In the genomic region with DNA sequence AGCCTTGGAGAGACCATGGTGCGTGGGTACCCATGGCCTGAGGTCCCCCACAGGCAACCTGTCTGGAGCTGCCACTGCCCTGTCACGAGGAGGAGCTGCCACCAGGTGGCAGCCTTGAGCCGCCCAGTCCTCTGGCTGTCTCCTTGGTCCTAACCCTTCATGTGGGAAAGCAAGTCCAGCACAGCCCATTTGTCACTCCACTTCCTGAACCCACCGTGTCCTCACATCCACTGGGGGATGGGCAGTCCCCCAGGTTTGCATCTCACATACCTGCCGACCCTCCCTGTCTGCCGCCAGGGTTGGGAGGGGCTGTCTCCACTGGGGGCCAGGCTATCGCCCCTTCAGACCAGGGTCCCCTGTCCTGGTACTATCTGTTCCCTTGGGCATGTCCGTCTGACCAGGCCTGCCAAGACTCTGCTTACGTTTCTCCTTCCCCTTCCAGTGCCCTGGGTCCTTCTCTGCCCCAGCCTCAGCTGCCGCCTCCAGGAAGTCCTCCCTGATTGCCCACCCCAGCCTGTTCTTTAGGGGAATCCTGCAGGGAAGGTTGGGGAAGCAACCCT, we compare ENCODE assay signal across 1 cellular context.
TF ChIP-seq lines count a peak whose summit lies in the region.

No MANE protein-coding gene starts in this region.

TF ChIP-seq in IMR-90, 13 proteins besides CTCF, POLR2A, EP300 and RAD21:
- TF ChIP-seq MAZ (IDR thresholded peaks at IDR 0.05; ENCODE audit: borderline replicate concordance, low read depth, low read length) (peak; percentile 19; the same call in 1 of the 2 replicates), MXI1 (IDR thresholded peaks at IDR 0.05; ENCODE audit: borderline replicate concordance, low read depth, low read length) (0 out of 2 replicates have a peak, but pooled peaks have one; percentile 49), ELK1 (IDR thresholded peaks at IDR 0.05; ENCODE audit: borderline replicate concordance, low read depth, low read length) (no peak), SMC3 (IDR thresholded peaks at IDR 0.05; ENCODE audit: low read depth, low read length) (peak; percentile 90), RCOR1 (IDR thresholded peaks at IDR 0.05; ENCODE audit: insufficient replicate concordance, low read length) (no peak)
- TF ChIP-seq, protein P1, sequence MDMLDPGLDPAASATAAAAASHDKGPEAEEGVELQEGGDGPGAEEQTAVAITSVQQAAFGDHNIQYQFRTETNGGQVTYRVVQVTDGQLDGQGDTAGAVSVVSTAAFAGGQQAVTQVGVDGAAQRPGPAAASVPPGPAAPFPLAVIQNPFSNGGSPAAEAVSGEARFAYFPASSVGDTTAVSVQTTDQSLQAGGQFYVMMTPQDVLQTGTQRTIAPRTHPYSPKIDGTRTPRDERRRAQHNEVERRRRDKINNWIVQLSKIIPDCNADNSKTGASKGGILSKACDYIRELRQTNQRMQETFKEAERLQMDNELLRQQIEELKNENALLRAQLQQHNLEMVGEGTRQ (IDR thresholded peaks at IDR 0.05; ENCODE audit: low read depth, low read length), result peak; percentile 45; the same call in 1 of the 2 replicates
TF ChIP-seq in IMR-90: peak in this region for 4.
